Comparison of ENCODE assay signal across 1 cellular context in the genomic region with DNA sequence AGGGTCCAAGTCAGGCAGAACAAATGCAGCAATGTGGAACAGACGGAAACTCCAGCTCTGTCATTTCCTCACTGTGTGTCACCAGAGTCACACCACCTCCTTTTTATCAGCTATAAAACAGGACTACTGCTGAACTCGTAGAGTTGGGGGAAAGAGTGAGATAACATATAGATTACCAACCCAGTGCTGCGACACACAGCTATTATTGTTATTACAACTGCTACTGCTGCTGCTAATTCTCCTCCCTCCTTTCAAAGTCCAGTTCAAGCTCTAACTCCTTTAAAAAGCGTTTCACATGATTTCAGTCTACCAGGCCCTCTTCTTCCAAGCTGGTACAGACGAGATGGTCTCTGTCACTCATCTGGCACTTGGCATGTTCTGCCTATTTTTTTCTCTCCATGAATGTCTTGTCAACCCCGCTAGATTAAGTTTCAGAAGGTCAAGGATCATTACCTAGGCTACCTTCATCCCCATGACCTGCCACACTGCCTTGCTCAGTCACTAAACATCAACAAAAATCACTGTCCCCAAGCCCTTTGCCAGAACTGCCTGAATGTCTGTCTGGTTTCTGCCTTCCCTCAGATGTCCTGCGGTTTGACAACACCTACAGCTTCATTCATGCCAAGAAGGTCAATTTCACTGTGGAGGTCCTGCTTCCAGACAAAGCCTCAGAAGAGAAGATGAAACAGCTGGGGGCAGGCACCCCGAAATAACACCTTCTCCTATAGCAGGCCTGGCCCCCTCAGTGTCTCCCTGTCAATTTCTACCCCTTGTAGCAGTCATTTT.
TF ChIP-seq lines count a peak whose summit lies in the region.

No MANE protein-coding gene starts in this region.

TF ChIP-seq in GM12878, 131 proteins besides CTCF, POLR2A, EP300 and RAD21:
- TF ChIP-seq, protein P1, sequence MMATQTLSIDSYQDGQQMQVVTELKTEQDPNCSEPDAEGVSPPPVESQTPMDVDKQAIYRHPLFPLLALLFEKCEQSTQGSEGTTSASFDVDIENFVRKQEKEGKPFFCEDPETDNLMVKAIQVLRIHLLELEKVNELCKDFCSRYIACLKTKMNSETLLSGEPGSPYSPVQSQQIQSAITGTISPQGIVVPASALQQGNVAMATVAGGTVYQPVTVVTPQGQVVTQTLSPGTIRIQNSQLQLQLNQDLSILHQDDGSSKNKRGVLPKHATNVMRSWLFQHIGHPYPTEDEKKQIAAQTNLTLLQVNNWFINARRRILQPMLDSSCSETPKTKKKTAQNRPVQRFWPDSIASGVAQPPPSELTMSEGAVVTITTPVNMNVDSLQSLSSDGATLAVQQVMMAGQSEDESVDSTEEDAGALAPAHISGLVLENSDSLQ (IDR thresholded peaks at IDR 0.05): 0 out of 2 replicates have a peak, but pooled peaks have one; percentile 20
- TF ChIP-seq, protein P2, sequence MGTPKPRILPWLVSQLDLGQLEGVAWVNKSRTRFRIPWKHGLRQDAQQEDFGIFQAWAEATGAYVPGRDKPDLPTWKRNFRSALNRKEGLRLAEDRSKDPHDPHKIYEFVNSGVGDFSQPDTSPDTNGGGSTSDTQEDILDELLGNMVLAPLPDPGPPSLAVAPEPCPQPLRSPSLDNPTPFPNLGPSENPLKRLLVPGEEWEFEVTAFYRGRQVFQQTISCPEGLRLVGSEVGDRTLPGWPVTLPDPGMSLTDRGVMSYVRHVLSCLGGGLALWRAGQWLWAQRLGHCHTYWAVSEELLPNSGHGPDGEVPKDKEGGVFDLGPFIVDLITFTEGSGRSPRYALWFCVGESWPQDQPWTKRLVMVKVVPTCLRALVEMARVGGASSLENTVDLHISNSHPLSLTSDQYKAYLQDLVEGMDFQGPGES (IDR thresholded peaks at IDR 0.05): no peak
- 0 out of 2 replicates have a peak, but pooled peaks have one; percentile 5 for TF ChIP-seq RUNX3 (IDR thresholded peaks at IDR 0.05; ENCODE audit: low read length)
